ENCODE assay signal across 1 cellular context in genomic region chr21:15826147-15826780, GRCh38.
TF ChIP-seq lines count a peak whose summit lies in the region.

No MANE protein-coding gene starts in this region.

TF ChIP-seq in HEK293, 187 proteins besides CTCF, POLR2A, EP300 and RAD21 (continued from another document):
- no peak for TF ChIP-seq PRDM6 (tag by site-specific recombination; IDR thresholded peaks at IDR 0.05)
- TF ChIP-seq ZNF629 (tag by site-specific recombination; IDR thresholded peaks at IDR 0.05), result no peak
- no peak for TF ChIP-seq AEBP2 (tag by site-specific recombination; IDR thresholded peaks at IDR 0.05; ENCODE audit: borderline replicate concordance)
- no peak for TF ChIP-seq ZFP69B (tag by site-specific recombination; IDR thresholded peaks at IDR 0.05)
- no peak for TF ChIP-seq ZNF518A (tag by site-specific recombination; conservative IDR thresholded peaks at IDR 0.05; ENCODE audit: low read depth)
- no peak for TF ChIP-seq ZNF174 (tag by site-specific recombination; IDR thresholded peaks at IDR 0.05)
- TF ChIP-seq ZNF555 (tag by site-specific recombination; conservative IDR thresholded peaks at IDR 0.05), result no peak
- TF ChIP-seq ZNF580 (tag by site-specific recombination; IDR thresholded peaks at IDR 0.05), result no peak
- TF ChIP-seq KLF8 (tag by site-specific recombination; IDR thresholded peaks at IDR 0.05), result no peak
- TF ChIP-seq ZNF692 (tag by site-specific recombination; IDR thresholded peaks at IDR 0.05), result no peak
- no peak for TF ChIP-seq ZNF121 (tag by site-specific recombination; IDR thresholded peaks at IDR 0.05)
- TF ChIP-seq SCRT2 (tag by site-specific recombination; IDR thresholded peaks at IDR 0.05), result peak; percentile 76
- TF ChIP-seq ZNF513 (tag by site-specific recombination; IDR thresholded peaks at IDR 0.05), result no peak
